ENCODE assay signal across 8 cellular contexts in genomic region chr17:38705523-38705802, GRCh38. TPM values are rescaled to one million over a fixed set of nuclear protein-coding genes. Genes with fewer than 3 reads are reported as not detected.
DNase-seq lines count a peak whose midpoint lies in the region; ATAC-seq lines count a peak whose summit lies in the region.

No MANE protein-coding gene starts in this region.

- H3K36me3 Mint-ChIP-seq in activated CD8-positive, alpha-beta T cell treated with anti-CD3 and anti-CD28 coated beads, Interleukin-2, amount 10 ng/mL, durations not matched to agents 7 days and 5 days (ENCODE audit: low read depth) = peaks cover 38% of the 10 kb centered on the region

- DNase-seq in NCI-H2227 (lab: John Stamatoyannopoulos, UW; ENCODE audit: unreplicated experiment) = peak; percentile 60
- no peak for DNase-seq in NCI-H2227 treated with DMSO at 0.1 percent for 48 hours (lab: John Stamatoyannopoulos, UW)
- DNase-seq in activated CD8-positive, alpha-beta T cell treated with anti-CD3 and anti-CD28 coated beads, Interleukin-2, amount 10 ng/mL, durations not matched to agents 7 days and 5 days = no peak
- DNase-seq in RPMI8226 = no peak
- no peak for DNase-seq in NCI-H524 treated with DMSO at 0.1 percent for 48 hours (lab: John Stamatoyannopoulos, UW)

- H3K9ac ChIP-seq in stomach smooth muscle (ENCODE audit: low read length in 2 of 2) = peak overlapping the region in 1 of 2 donors; percentile 80

- peaks cover 52% of the 10 kb centered on the region for H3K4me1 ChIP-seq in stomach smooth muscle (ENCODE audit: control insufficient read depth, insufficient read depth, low read length)

- peak; percentile 2 for ATAC-seq in activated CD8-positive, alpha-beta T cell treated with anti-CD3 and anti-CD28 coated beads, Interleukin-2, amount 10 ng/mL, durations not matched to agents 7 days and 5 days
- ATAC-seq in GM19455 (IDR thresholded peaks at IDR 0.05; ENCODE audit: unreplicated experiment) = no peak

- no peaks in the 10 kb centered on the region for H3K27me3 ChIP-seq in stomach smooth muscle (ENCODE audit: control insufficient read depth in 1 of 2, insufficient read depth in 2 of 2, low read length in 2 of 2)

- H3K9me3 ChIP-seq in stomach smooth muscle (ENCODE audit: control insufficient read depth in 2 of 2, low read length in 2 of 2) = no peaks in the 10 kb centered on the region

- H3K4me3 Mint-ChIP-seq in activated CD8-positive, alpha-beta T cell treated with anti-CD3 and anti-CD28 coated beads, Interleukin-2, amount 10 ng/mL, durations not matched to agents 7 days and 5 days = peak overlapping the region; percentile 95

- no peaks in the 10 kb centered on the region for H3K9me3 Mint-ChIP-seq in activated CD8-positive, alpha-beta T cell treated with anti-CD3 and anti-CD28 coated beads, Interleukin-2, amount 10 ng/mL, durations not matched to agents 7 days and 5 days (ENCODE audit: insufficient read depth)

- H3K4me1 Mint-ChIP-seq in activated CD8-positive, alpha-beta T cell treated with anti-CD3 and anti-CD28 coated beads, Interleukin-2, amount 10 ng/mL, durations not matched to agents 7 days and 5 days (ENCODE audit: low read depth) = peaks cover 61% of the 10 kb centered on the region

- no peaks in the 10 kb centered on the region for H3K27me3 Mint-ChIP-seq in activated CD8-positive, alpha-beta T cell treated with anti-CD3 and anti-CD28 coated beads, Interleukin-2, amount 10 ng/mL, durations not matched to agents 7 days and 5 days (ENCODE audit: low read depth)

- CTCF ChIA-PET in activated CD8-positive, alpha-beta T cell treated with anti-CD3 and anti-CD28 coated beads, Interleukin-2, amount 10 ng/mL, durations not matched to agents 7 days and 5 days (lab: Charles Lee) = interaction anchor here (0.7 to 3.9 kb wide), 7 partner anchors 8 to 29 kb away, joined by 3 to 27 read pairs (median 11); partner anchors contain the start of gene CISD3

- H3K36me3 ChIP-seq in stomach smooth muscle (ENCODE audit: control insufficient read depth in 2 of 2, insufficient read depth in 2 of 2, low read length in 2 of 2) = peaks cover 14 to 21% of the 10 kb centered on the region in 2 donors

- peak overlapping the region; percentile 71 for H3K27ac Mint-ChIP-seq in activated CD8-positive, alpha-beta T cell treated with anti-CD3 and anti-CD28 coated beads, Interleukin-2, amount 10 ng/mL, durations not matched to agents 7 days and 5 days

- POLR2A ChIA-PET in activated CD8-positive, alpha-beta T cell treated with anti-CD3 and anti-CD28 coated beads, Interleukin-2, amount 10 ng/mL, durations not matched to agents 7 days and 5 days (lab: Charles Lee) = interaction anchor here (1.0 to 7.3 kb wide), 12 partner anchors 10 to 120 kb away, joined by 3 to 92 read pairs (median 9); partner anchors contain the start of genes CWC25 and PSMB3

- H3K4me3 ChIP-seq in iPS-11a (ENCODE audit: low read depth, low read length) = peak overlapping the region; percentile 50
- peak overlapping the region; percentile 83 to 86 for H3K4me3 ChIP-seq in stomach smooth muscle (ENCODE audit: low read length in 2 of 2)

- peak overlapping the region; percentile 69 for H3K27ac ChIP-seq in stomach smooth muscle (ENCODE audit: low read length)

RNA-seq across cellular contexts. Expression of gene MLLT6, which starts 0.4 kb away (rescaled TPM):
- 100 to 1,000 TPM; 211 to 219 TPM for total RNA-seq in activated CD8-positive, alpha-beta T cell treated with anti-CD3 and anti-CD28 coated beads, Interleukin-2, amount 10 ng/mL, durations not matched to agents 7 days and 5 days

RNA-seq across cellular contexts. Expression of gene CISD3, which starts 24.7 kb away (rescaled TPM):
- total RNA-seq in activated CD8-positive, alpha-beta T cell treated with anti-CD3 and anti-CD28 coated beads, Interleukin-2, amount 10 ng/mL, durations not matched to agents 7 days and 5 days = 10 to 100 TPM; 48.2 to 56.1 TPM

RNA-seq across cellular contexts. Expression of gene EPOP, which starts 30.7 kb away (rescaled TPM):
- total RNA-seq in activated CD8-positive, alpha-beta T cell treated with anti-CD3 and anti-CD28 coated beads, Interleukin-2, amount 10 ng/mL, durations not matched to agents 7 days and 5 days = 10 to 100 TPM; 11.4 to 11.6 TPM

RNA-seq across cellular contexts. Expression of gene PCGF2, which starts 42.7 kb away (rescaled TPM):
- total RNA-seq in activated CD8-positive, alpha-beta T cell treated with anti-CD3 and anti-CD28 coated beads, Interleukin-2, amount 10 ng/mL, durations not matched to agents 7 days and 5 days = under 1 TPM; 0.63 to 0.70 TPM

RNA-seq across cellular contexts. Expression of gene PSMB3, which starts 47.1 kb away (rescaled TPM):
- total RNA-seq in activated CD8-positive, alpha-beta T cell treated with anti-CD3 and anti-CD28 coated beads, Interleukin-2, amount 10 ng/mL, durations not matched to agents 7 days and 5 days = 100 to 1,000 TPM; 251 to 252 TPM
